Comparison of ENCODE assay signal across 12 cellular contexts in genomic region chr15:69126054-69126469, GRCh38. TPM values are rescaled to one million over a fixed set of nuclear protein-coding genes. Genes with fewer than 3 reads are reported as not detected.
DNase-seq lines count a peak whose midpoint lies in the region; ATAC-seq, FAIRE-seq and TF ChIP-seq lines count a peak whose summit lies in the region.
"Had no signal": no experiment of that assay in that cellular context is flagged by ENCODE, and none has a peak within 500 bp of the region (broad histone marks: within the 10 kb centered on the region; RNA-seq: fewer than 3 reads in every experiment).

No MANE protein-coding gene starts in this region.

- H3K27ac ChIP-seq in HL-60 (replicated peaks) = peak overlapping the region; percentile 51
- H3K27ac ChIP-seq in astrocyte (ENCODE audit: low read depth, low read length) = no peak overlapping the region
- no peak overlapping the region for H3K27ac ChIP-seq in HepG2 (ENCODE audit: extremely low read length, insufficient read depth, low read length)
- H3K27ac ChIP-seq: SJSA1 had no signal

- DNase-seq in AML-193 (lab: John Stamatoyannopoulos, UW) = peak; percentile 61 to 71
- DNase-seq in HL-60 (ENCODE audit: low read depth in 1 of 2, low spot score in 1 of 2) = peak; percentile 23 to 63
- peak; percentile 39 for DNase-seq in astrocyte (ENCODE audit: low read depth)
- DNase-seq in HepG2 (ENCODE audit: low spot score) = peak; percentile 80
- no peak for DNase-seq in activated naive CD4-positive, alpha-beta T cell (lab: John Stamatoyannopoulos, UW)
- no peak for DNase-seq in inferior parietal cortex (ENCODE audit: extremely low spot score)
- DNase-seq in nucleus accumbens (lab: John Stamatoyannopoulos, UW) = no peak
- DNase-seq: activated CD4-positive, alpha-beta T cell treated with anti-CD3 and anti-CD28 coated beads for 4 hours; NCI-H2081; right cardiac atrium had no signal

- H3K4me2 ChIP-seq in astrocyte (ENCODE audit: low read length) = peak overlapping the region; percentile 1
- H3K4me2 ChIP-seq in HepG2 (ENCODE audit: low read depth, low read length) = peak overlapping the region; percentile 59

- in situ Hi-C loops in HepG2 (cut with HindIII; ENCODE audit: extremely low pct_ligation_motif_present, low pct_unique_long_range_greater_than_20kb) = no loop called here

- H3K4me1 Mint-ChIP-seq in astrocyte (ENCODE audit: low read depth, unreplicated experiment) = no peaks in the 10 kb centered on the region

- no peak for TF ChIP-seq POLR2A in HepG2 (IDR thresholded peaks at IDR 0.05; ENCODE audit: insufficient read depth in 1 of 2, low read depth in 2 of 2, low read length in 2 of 2)

- H3K79me2 ChIP-seq in astrocyte (ENCODE audit: insufficient read depth, low read length) (no peaks in the 10 kb centered on the region), HepG2 (ENCODE audit: insufficient read depth, low read length) (no peaks in the 10 kb centered on the region)

- ATAC-seq in HepG2 (peak; percentile 89), HG02884 (IDR thresholded peaks at IDR 0.05; ENCODE audit: unreplicated experiment) (no peak)

- no TSS peak for BruUV-seq in HepG2 (replicated peaks; lab: Mats Ljungman, UMichigan)

- H2AFZ ChIP-seq in astrocyte (ENCODE audit: low read depth, low read length) = no peak overlapping the region
- no peak overlapping the region for H2AFZ ChIP-seq in HepG2 (ENCODE audit: low read length)

- no peaks in the 10 kb centered on the region for H3K4me1 ChIP-seq in astrocyte (ENCODE audit: insufficient read depth, low read length)
- H3K4me1 ChIP-seq in HepG2 (ENCODE audit: insufficient read depth, low read length) = peaks cover 51% of the 10 kb centered on the region
- H3K4me1 ChIP-seq: SJSA1 had no signal

- TF ChIP-seq RAD21 in HepG2 (CRISPR knock-in tag; IDR thresholded peaks at IDR 0.05) = no peak

- no peaks in the 10 kb centered on the region for H3K36me3 ChIP-seq in astrocyte (ENCODE audit: insufficient read depth, low read length)
- H3K36me3 ChIP-seq in HepG2 (replicated peaks in 1 of 2; ENCODE audit: control insufficient read depth in 1 of 2, insufficient read depth in 2 of 2, low read length in 2 of 2) = no peaks in the 10 kb centered on the region
- H3K36me3 ChIP-seq: SJSA1 had no signal

- H3K4me3 ChIP-seq in HL-60 (replicated peaks; ENCODE audit: insufficient read depth, low read length) (no peak overlapping the region), astrocyte (ENCODE audit: insufficient read depth, low read depth, low read length) (no peak overlapping the region), HepG2 (replicated peaks in 1 of 3; ENCODE audit: insufficient read depth in 1 of 3, low read depth in 2 of 3, low read length in 3 of 3) (peak overlapping the region in 1 of 3 experiments; percentile 16; a peak in 1 of 6 replicates)
- H3K4me3 ChIP-seq: SJSA1 had no signal

- H3K9me3 ChIP-seq in astrocyte (ENCODE audit: insufficient read depth, low read depth, low read length) (no peaks in the 10 kb centered on the region), HepG2 (ENCODE audit: low read length) (no peaks in the 10 kb centered on the region)
- H3K9me3 ChIP-seq: SJSA1 had no signal

- no peaks in the 10 kb centered on the region for H4K20me1 ChIP-seq in astrocyte (ENCODE audit: insufficient read depth, low read length)
- no peaks in the 10 kb centered on the region for H4K20me1 ChIP-seq in HepG2 (ENCODE audit: insufficient read depth, low read length)

- FAIRE-seq in astrocyte (lab: Jason Lieb, UNC) (no peak), HepG2 (lab: Jason Lieb, UNC) (peak; percentile 67)

- no peak overlapping the region for H3K9ac ChIP-seq in astrocyte (ENCODE audit: low read length)
- no peak overlapping the region for H3K9ac ChIP-seq in HepG2 (ENCODE audit: insufficient read depth, low read depth, low read length)

- H3K27me3 ChIP-seq in HL-60 (ENCODE audit: insufficient read depth, poor library complexity, severe bottlenecking) = no peaks in the 10 kb centered on the region
- H3K27me3 ChIP-seq in astrocyte (ENCODE audit: insufficient read depth, low read length) = peaks cover 13% of the 10 kb centered on the region
- peaks cover 1 to 12% of the 10 kb centered on the region in 2 experiments; a peak in 1 of 5 replicates for H3K27me3 ChIP-seq in HepG2 (ENCODE audit: control insufficient read depth in 1 of 2, insufficient read depth in 2 of 2, low read length in 2 of 2)
- H3K27me3 ChIP-seq: SJSA1 had no signal

- WGBS in HepG2 (ENCODE audit: low lambda C conversion rate) = 0% methylated on average over 3 of the region's 3 CpGs

- H3K27me3 Mint-ChIP-seq in astrocyte (ENCODE audit: low read depth, unreplicated experiment) = peaks cover 30% of the 10 kb centered on the region

- CTCF ChIA-PET in HepG2 (lab: Yijun Ruan, JAX; ENCODE audit: low intra/inter-chr PET ratio, low total read pairs) = no interaction called here

- peak; percentile 30 to 76; a peak in 3 of 4 replicates for TF ChIP-seq EP300 in HepG2 (IDR thresholded peaks at IDR 0.05; ENCODE audit: low read depth in 2 of 2, low read length in 2 of 2)
- peak; percentile 82 for TF ChIP-seq EP300 in HepG2 (CRISPR knock-in tag; IDR thresholded peaks at IDR 0.05; ENCODE audit: borderline replicate concordance)

- no peak for TF ChIP-seq CTCF in HL-60 (IDR thresholded peaks at IDR 0.05; ENCODE audit: insufficient read depth, low read length)
- TF ChIP-seq CTCF in astrocyte (IDR thresholded peaks at IDR 0.05; ENCODE audit: insufficient read depth, low read depth, low read length) = no peak
- no peak for TF ChIP-seq CTCF in HepG2 (CRISPR knock-in tag; IDR thresholded peaks at IDR 0.05)

- POLR2A ChIA-PET in HepG2 (lab: Yijun Ruan, JAX) = interaction anchor here (0.7 to 3.5 kb wide), 2 partner anchors 35 to 98 kb away, joined by 3 to 29 read pairs; partner anchors contain the start of gene GLCE

- H3K27ac Mint-ChIP-seq in astrocyte (ENCODE audit: unreplicated experiment) = peak overlapping the region; percentile 55

- no peaks in the 10 kb centered on the region for H3K36me3 Mint-ChIP-seq in astrocyte (ENCODE audit: low read depth, unreplicated experiment)

- H3K4me3 Mint-ChIP-seq in astrocyte (ENCODE audit: unreplicated experiment) = no peak overlapping the region

- intact Hi-C loops in HepG2 (cut with micrococcal nuclease; ENCODE audit: unreplicated experiment) = no loop called here

- peaks cover 2% of the 10 kb centered on the region for H3K9me3 Mint-ChIP-seq in astrocyte (ENCODE audit: unreplicated experiment)

TF ChIP-seq in HepG2, 621 proteins besides CTCF, POLR2A, EP300 and RAD21 (continues in another document):
- TF ChIP-seq ADNP (CRISPR knock-in tag; IDR thresholded peaks at IDR 0.05) = no peak
- peak; percentile 69 for TF ChIP-seq SOX13 (IDR thresholded peaks at IDR 0.05)
- TF ChIP-seq SOX13 (CRISPR knock-in tag; conservative IDR thresholded peaks at IDR 0.05 in 1 of 2, IDR thresholded peaks at IDR 0.05 in 1 of 2) = peak in 1 of 2 experiments; percentile 90; a peak in 2 of 4 replicates
- peak; percentile 30; the same call in 1 of the 2 replicates for TF ChIP-seq ZNF746 (CRISPR knock-in tag; IDR thresholded peaks at IDR 0.05)
- TF ChIP-seq ATF4 (CRISPR knock-in tag; IDR thresholded peaks at IDR 0.05) = peak in 1 of 2 experiments; percentile 98; a peak in 2 of 4 replicates
- TF ChIP-seq KDM2A (CRISPR knock-in tag; IDR thresholded peaks at IDR 0.05; ENCODE audit: borderline replicate concordance, low read depth) = 0 out of 2 replicates have a peak, but pooled peaks have one; percentile 24
- TF ChIP-seq ZNF644 (CRISPR knock-in tag; IDR thresholded peaks at IDR 0.05; ENCODE audit: low read depth) = peak; percentile 90
- no peak for TF ChIP-seq SOX6 (IDR thresholded peaks at IDR 0.05)
- TF ChIP-seq SOX6 (CRISPR knock-in tag; IDR thresholded peaks at IDR 0.05) = peak; percentile 96

RNA-seq across cellular contexts. Expression of gene GLCE, which starts 34.4 kb away (rescaled TPM):
- total RNA-seq in astrocyte (13.3 and 13.6 TPM in 2 replicates), HepG2 (2016; rRNA removed; fragmentation: Illumina TruSeq; extraction: Trizol) (11.0 and 12.9 TPM in 2 replicates)
- total RNA-seq in HepG2 (2016; cell fraction: cytosol; rRNA removed; fragmentation: Illumina TruSeq; extraction: Trizol; ENCODE audit: low read depth) = 7.1 and 9.3 TPM in 2 replicates
- 10.3 and 12.5 TPM in 2 replicates for total RNA-seq in HepG2 (2016; cell fraction: insoluble cytoplasmic fraction; rRNA removed; fragmentation: Illumina TruSeq; extraction: Trizol)
- 8.0 and 10.0 TPM in 2 replicates for total RNA-seq in HepG2 (2016; cell fraction: membrane; rRNA removed; fragmentation: Illumina TruSeq; extraction: Trizol)
- 14.9 and 15.9 TPM in 2 replicates for total RNA-seq in HepG2 (2016; cell fraction: nucleus; rRNA removed; fragmentation: Illumina TruSeq; extraction: Trizol)
- 21.4 and 23.4 TPM in 2 replicates for polyA plus RNA-seq in HepG2 (2011; rRNA removed)
- 10.4 and 19.7 TPM in 2 replicates for polyA plus RNA-seq in HepG2 (2011; cell fraction: cytosol; rRNA removed)
- 10.7 and 13.6 TPM in 2 replicates for polyA plus RNA-seq in HepG2 (2011; cell fraction: nucleus; rRNA removed)
- 13.7 TPM in 2 replicates for polyA plus RNA-seq in HepG2 (2012)
- 3.3 and 5.1 TPM in 2 replicates for polyA plus RNA-seq in HepG2 (2016; cell fraction: cytosol; fragmentation: Illumina TruSeq; extraction: Trizol; ENCODE audit: low read depth)
- 9.0 and 10.0 TPM in 2 replicates for polyA plus RNA-seq in HepG2 (2016; cell fraction: insoluble cytoplasmic fraction; fragmentation: Illumina TruSeq; extraction: Trizol; ENCODE audit: low read depth)
- polyA plus RNA-seq in HepG2 (2016; cell fraction: membrane; fragmentation: Illumina TruSeq; extraction: Trizol; ENCODE audit: low read depth) = 3.6 and 6.6 TPM in 2 replicates
- polyA plus RNA-seq in HepG2 (2016; cell fraction: nucleus; fragmentation: Illumina TruSeq; extraction: Trizol; ENCODE audit: insufficient read depth, low read depth) = 14.1 and 14.8 TPM in 2 replicates
- 10.1 and 13.0 TPM in 2 replicates for polyA minus RNA-seq in HepG2 (2011; rRNA and poly(A)+ RNA removed; ENCODE audit: low replicate concordance)
- polyA minus RNA-seq in HepG2 (2011; cell fraction: cytosol; rRNA and poly(A)+ RNA removed) = 25.0 and 28.1 TPM in 2 replicates
- 38.9 and 47.0 TPM in 2 replicates for polyA minus RNA-seq in HepG2 (2011; cell fraction: nucleus; rRNA and poly(A)+ RNA removed)

Comparison
In these comparisons a context has a peak if more than half of its experiments do, and no peak if none do; other contexts are left out.
1. DNase-seq: peak in AML-193 (2 of 2), HL-60 (2 of 2), astrocyte (single experiment) and HepG2 (single experiment); none in activated naive CD4-positive, alpha-beta T cell (0 of 4), inferior parietal cortex (single experiment) and nucleus accumbens (0 of 56).